Comparison of ENCODE assay signal across 23 cellular contexts in genomic region chrX:1153940-1154339, GRCh38. TPM values are rescaled to one million over a fixed set of nuclear protein-coding genes. Genes with fewer than 3 reads are reported as not detected.
"Had no signal": no experiment of that assay in that cellular context is flagged by ENCODE, and none has a peak within 500 bp of the region (broad histone marks: within the 10 kb centered on the region; RNA-seq: fewer than 3 reads in every experiment).

No MANE protein-coding gene starts in this region.

- H3K4me3 Mint-ChIP-seq: activated naive CD4-positive, alpha-beta T cell treated with anti-CD3 and anti-CD28 coated beads for 36 hours; activated naive CD8-positive, alpha-beta T cell treated with anti-CD3 and anti-CD28 coated beads, Interleukin-2, amount 50 U/mL, for 24 hours; dendritic cell treated with granulocyte-macrophage colony-stimulating factor and Interleukin-4, amounts not matched to agents 40 ng/mL and 50 ng/mL, for 4 days; effector memory CD8-positive, alpha-beta T cell; immature natural killer cell had no signal

- H3K4me1 Mint-ChIP-seq: activated naive CD8-positive, alpha-beta T cell treated with anti-CD3 and anti-CD28 coated beads, Interleukin-2, amount 50 U/mL, for 24 hours; immature natural killer cell had no signal

- H3K9me3 ChIP-seq: ascending aorta, breast epithelium, prostate gland, vagina had no signal

- DNase-seq: activated naive CD4-positive, alpha-beta T cell treated with anti-CD3 and anti-CD28 coated beads for 36 hours; activated naive CD8-positive, alpha-beta T cell treated with anti-CD3 and anti-CD28 coated beads, Interleukin-2, amount 50 U/mL, for 24 hours; activated T-cell treated with anti-CD3 and anti-CD28 coated beads, Interleukin-2, amount 50 U/mL, for 1 hour; cerebellar nuclear complex; effector memory CD8-positive, alpha-beta T cell; immature natural killer cell; midbrain; right cardiac atrium; stimulated activated CD4-positive, alpha-beta T cell treated with anti-CD3 and anti-CD28 coated beads, Interleukin-15, amount 100 ng/mL, for 24 hours; stimulated activated CD4-positive, alpha-beta T cell treated with anti-CD3 and anti-CD28 coated beads, Interleukin-4, amount 100 ng/mL, for 24 hours; stimulated activated naive CD4-positive, alpha-beta T cell; substantia nigra had no signal

- H3K36me3 Mint-ChIP-seq: immature natural killer cell had no signal

- H3K27me3 ChIP-seq: ascending aorta, tibial nerve, vagina had no signal

- H3K4me3 ChIP-seq: ascending aorta, breast epithelium, prostate gland, skin epidermis, tibial nerve, vagina had no signal

- H3K4me1 ChIP-seq: ascending aorta, breast epithelium, prostate gland, tibial nerve, vagina had no signal

- H3K27me3 Mint-ChIP-seq: effector memory CD8-positive, alpha-beta T cell had no signal

- ATAC-seq: activated CD4-positive, CD25-positive, alpha-beta regulatory T cell treated with anti-CD3 and anti-CD28 coated beads, Interleukin-2, amount 50 U/mL, for 24 hours; activated naive CD8-positive, alpha-beta T cell treated with anti-CD3 and anti-CD28 coated beads, Interleukin-2, amount 50 U/mL, for 24 hours; effector memory CD8-positive, alpha-beta T cell; right cardiac atrium had no signal

- FAIRE-seq: frontal cortex had no signal

- H3K9me3 Mint-ChIP-seq: activated naive CD4-positive, alpha-beta T cell treated with anti-CD3 and anti-CD28 coated beads for 36 hours; activated naive CD8-positive, alpha-beta T cell treated with anti-CD3 and anti-CD28 coated beads, Interleukin-2, amount 50 U/mL, for 24 hours; activated T-helper 2 cell treated with anti-CD3 and anti-CD28 coated beads, Interferon-gamma antibody, Interleukin-2, Interleukin-4, amounts not matched to agents 10 μg/mL and 5 μg/mL and 100 μg/mL, durations not matched to agents 14 hours and 24 hours and 36 hours; dendritic cell treated with granulocyte-macrophage colony-stimulating factor and Interleukin-4, amounts not matched to agents 40 ng/mL and 50 ng/mL, for 4 days; immature natural killer cell had no signal

- H3K27ac Mint-ChIP-seq: activated naive CD4-positive, alpha-beta T cell treated with anti-CD3 and anti-CD28 coated beads for 36 hours; activated naive CD8-positive, alpha-beta T cell treated with anti-CD3 and anti-CD28 coated beads, Interleukin-2, amount 50 U/mL, for 24 hours; activated T-helper 2 cell treated with anti-CD3 and anti-CD28 coated beads, Interferon-gamma antibody, Interleukin-2, Interleukin-4, amounts not matched to agents 10 μg/mL and 5 μg/mL and 100 μg/mL, durations not matched to agents 14 hours and 24 hours and 36 hours; dendritic cell treated with granulocyte-macrophage colony-stimulating factor and Interleukin-4, amounts not matched to agents 40 ng/mL and 50 ng/mL, for 4 days; effector memory CD8-positive, alpha-beta T cell; immature natural killer cell had no signal

- H3K36me3 ChIP-seq: ascending aorta, breast epithelium, prostate gland, tibial nerve, vagina had no signal

RNA-seq across cellular contexts. Expression of gene CRLF2, which starts 58.5 kb away (rescaled TPM):
- total RNA-seq: frontal cortex, myocyte, prostate gland, right cardiac atrium, vagina had no signal
